ENCODE assay signal across 1 cellular context in genomic region chr3:61806810-61807209, GRCh38.
TF ChIP-seq lines count a peak whose summit lies in the region.

No MANE protein-coding gene starts in this region.

TF ChIP-seq in HEK293, 187 proteins besides CTCF, POLR2A, EP300 and RAD21 (continued from another document):
- TF ChIP-seq ZBTB11 (tag by site-specific recombination; conservative IDR thresholded peaks at IDR 0.05; ENCODE audit: low read depth) (no peak), ZNF155 (tag by site-specific recombination; IDR thresholded peaks at IDR 0.05) (no peak), ZNF837 (tag by site-specific recombination; IDR thresholded peaks at IDR 0.05) (no peak), MYNN (tag by site-specific recombination; IDR thresholded peaks at IDR 0.05; ENCODE audit: borderline replicate concordance) (no peak), GFI1B (tag by site-specific recombination; IDR thresholded peaks at IDR 0.05) (no peak), ZNF660 (tag by site-specific recombination; IDR thresholded peaks at IDR 0.05) (no peak), ZNF404 (tag by site-specific recombination; IDR thresholded peaks at IDR 0.05) (no peak), ZNF664 (tag by site-specific recombination; IDR thresholded peaks at IDR 0.05) (no peak), ZNF658 (tag by site-specific recombination; IDR thresholded peaks at IDR 0.05) (no peak), ZNF626 (tag by site-specific recombination; IDR thresholded peaks at IDR 0.05) (no peak), HOXD13 (CRISPR knock-in tag; IDR thresholded peaks at IDR 0.05; ENCODE audit: borderline replicate concordance) (no peak), ZNF621 (tag by site-specific recombination; IDR thresholded peaks at IDR 0.05) (no peak), OSR2 (tag by site-specific recombination; IDR thresholded peaks at IDR 0.05) (peak; percentile 51; the same call in 1 of the 2 replicates), ZNF248 (tag by site-specific recombination; IDR thresholded peaks at IDR 0.05) (no peak), PRDM1 (tag by site-specific recombination; IDR thresholded peaks at IDR 0.05) (no peak)
- TF ChIP-seq, protein P1, sequence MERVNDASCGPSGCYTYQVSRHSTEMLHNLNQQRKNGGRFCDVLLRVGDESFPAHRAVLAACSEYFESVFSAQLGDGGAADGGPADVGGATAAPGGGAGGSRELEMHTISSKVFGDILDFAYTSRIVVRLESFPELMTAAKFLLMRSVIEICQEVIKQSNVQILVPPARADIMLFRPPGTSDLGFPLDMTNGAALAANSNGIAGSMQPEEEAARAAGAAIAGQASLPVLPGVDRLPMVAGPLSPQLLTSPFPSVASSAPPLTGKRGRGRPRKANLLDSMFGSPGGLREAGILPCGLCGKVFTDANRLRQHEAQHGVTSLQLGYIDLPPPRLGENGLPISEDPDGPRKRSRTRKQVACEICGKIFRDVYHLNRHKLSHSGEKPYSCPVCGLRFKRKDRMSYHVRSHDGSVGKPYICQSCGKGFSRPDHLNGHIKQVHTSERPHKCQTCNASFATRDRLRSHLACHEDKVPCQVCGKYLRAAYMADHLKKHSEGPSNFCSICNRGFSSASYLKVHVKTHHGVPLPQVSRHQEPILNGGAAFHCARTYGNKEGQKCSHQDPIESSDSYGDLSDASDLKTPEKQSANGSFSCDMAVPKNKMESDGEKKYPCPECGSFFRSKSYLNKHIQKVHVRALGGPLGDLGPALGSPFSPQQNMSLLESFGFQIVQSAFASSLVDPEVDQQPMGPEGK (tag by site-specific recombination; IDR thresholded peaks at IDR 0.05): no peak
- TF ChIP-seq, protein P2, sequence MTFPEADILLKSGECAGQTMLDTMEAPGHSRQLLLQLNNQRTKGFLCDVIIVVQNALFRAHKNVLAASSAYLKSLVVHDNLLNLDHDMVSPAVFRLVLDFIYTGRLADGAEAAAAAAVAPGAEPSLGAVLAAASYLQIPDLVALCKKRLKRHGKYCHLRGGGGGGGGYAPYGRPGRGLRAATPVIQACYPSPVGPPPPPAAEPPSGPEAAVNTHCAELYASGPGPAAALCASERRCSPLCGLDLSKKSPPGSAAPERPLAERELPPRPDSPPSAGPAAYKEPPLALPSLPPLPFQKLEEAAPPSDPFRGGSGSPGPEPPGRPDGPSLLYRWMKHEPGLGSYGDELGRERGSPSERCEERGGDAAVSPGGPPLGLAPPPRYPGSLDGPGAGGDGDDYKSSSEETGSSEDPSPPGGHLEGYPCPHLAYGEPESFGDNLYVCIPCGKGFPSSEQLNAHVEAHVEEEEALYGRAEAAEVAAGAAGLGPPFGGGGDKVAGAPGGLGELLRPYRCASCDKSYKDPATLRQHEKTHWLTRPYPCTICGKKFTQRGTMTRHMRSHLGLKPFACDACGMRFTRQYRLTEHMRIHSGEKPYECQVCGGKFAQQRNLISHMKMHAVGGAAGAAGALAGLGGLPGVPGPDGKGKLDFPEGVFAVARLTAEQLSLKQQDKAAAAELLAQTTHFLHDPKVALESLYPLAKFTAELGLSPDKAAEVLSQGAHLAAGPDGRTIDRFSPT (tag by site-specific recombination; IDR thresholded peaks at IDR 0.05): no peak
